In genomic region chr1:155113450-155113985, GRCh38 we compare ENCODE assay signal across 26 cellular contexts. TPM values are rescaled to one million over a fixed set of nuclear protein-coding genes. Genes with fewer than 3 reads are reported as not detected.
"Had no signal": no experiment of that assay in that cellular context is flagged by ENCODE, and none has a peak within 500 bp of the region (broad histone marks: within the 10 kb centered on the region; RNA-seq: fewer than 3 reads in every experiment).

No MANE protein-coding gene starts in this region.

- DNase-seq: activated CD4-positive, alpha-beta memory T cell treated with anti-CD3 and anti-CD28 coated beads for 36 hours; activated CD4-positive, alpha-beta T cell treated with anti-CD3 and anti-CD28 coated beads for 48 hours; activated effector memory CD4-positive, alpha-beta T cell treated with Interleukin-2 at 50 U/mL for 16 hours; activated naive CD4-positive, alpha-beta T cell treated with anti-CD3 and anti-CD28 coated beads for 36 hours; activated T-cell treated with anti-CD3 and anti-CD28 coated beads, Interleukin-2, amount 50 U/mL, for 72 hours; amygdala; colonic mucosa; dorsolateral prefrontal cortex; esophagus squamous epithelium; gastrocnemius medialis; heart left ventricle; left ventricle myocardium superior; mammary epithelial cell; naive thymus-derived CD8-positive, alpha-beta T cell; stimulated activated CD4-positive, alpha-beta T cell treated with anti-CD3 and anti-CD28 coated beads, Interleukin-15, amount 100 ng/mL, for 24 hours; stomach; transverse colon had no signal

- H3K9me3 ChIP-seq: colonic mucosa, esophagus squamous epithelium, gastrocnemius medialis, heart left ventricle, stomach, suprapubic skin, transverse colon, vagina had no signal

- ATAC-seq: activated T-cell treated with anti-CD3 and anti-CD28 coated beads, Interleukin-2, amount 50 U/mL, for 72 hours; gastrocnemius medialis; heart left ventricle; left ventricle myocardium superior; sciatic nerve; stimulated activated memory B cell treated with anti-CD40 and anti-IgM and Interleukin-4, amounts not matched to agents 10 μg/mL and 1 μg/mL and 100 μg/mL, for 72 hours had no signal

- H3K27me3 ChIP-seq: colonic mucosa, dorsolateral prefrontal cortex, esophagus squamous epithelium, heart left ventricle, suprapubic skin, transverse colon, vagina had no signal

- H3K27ac ChIP-seq: colonic mucosa, dorsolateral prefrontal cortex, esophagus squamous epithelium, gastrocnemius medialis, heart left ventricle, neural progenitor cell, stomach, suprapubic skin, transverse colon, vagina had no signal

- H3K9me3 Mint-ChIP-seq: activated CD4-positive, alpha-beta memory T cell treated with anti-CD3 and anti-CD28 coated beads for 36 hours; activated naive CD4-positive, alpha-beta T cell treated with anti-CD3 and anti-CD28 coated beads for 36 hours; activated T-cell treated with anti-CD3 and anti-CD28 coated beads, Interleukin-2, amount 50 U/mL, for 72 hours; mesothelial cell of epicardium; naive thymus-derived CD8-positive, alpha-beta T cell; neural progenitor cell; stimulated activated memory B cell treated with anti-CD40 and anti-IgM and Interleukin-4, amounts not matched to agents 10 μg/mL and 1 μg/mL and 100 μg/mL, for 72 hours had no signal

- H3K4me3 Mint-ChIP-seq: activated CD4-positive, alpha-beta memory T cell treated with anti-CD3 and anti-CD28 coated beads for 36 hours; activated naive CD4-positive, alpha-beta T cell treated with anti-CD3 and anti-CD28 coated beads for 36 hours; activated T-cell treated with anti-CD3 and anti-CD28 coated beads, Interleukin-2, amount 50 U/mL, for 72 hours; mesothelial cell of epicardium; naive thymus-derived CD8-positive, alpha-beta T cell; neural progenitor cell; stimulated activated memory B cell treated with anti-CD40 and anti-IgM and Interleukin-4, amounts not matched to agents 10 μg/mL and 1 μg/mL and 100 μg/mL, for 72 hours had no signal

- H3K36me3 ChIP-seq: colonic mucosa, esophagus squamous epithelium, gastrocnemius medialis, heart left ventricle, neural progenitor cell, stomach, suprapubic skin, transverse colon, vagina had no signal

- H3K36me3 Mint-ChIP-seq: activated CD4-positive, alpha-beta memory T cell treated with anti-CD3 and anti-CD28 coated beads for 36 hours; mesothelial cell of epicardium; naive thymus-derived CD8-positive, alpha-beta T cell; neural progenitor cell; stimulated activated memory B cell treated with anti-CD40 and anti-IgM and Interleukin-4, amounts not matched to agents 10 μg/mL and 1 μg/mL and 100 μg/mL, for 72 hours had no signal

- H3K4me1 Mint-ChIP-seq: naive thymus-derived CD8-positive, alpha-beta T cell; stimulated activated memory B cell treated with anti-CD40 and anti-IgM and Interleukin-4, amounts not matched to agents 10 μg/mL and 1 μg/mL and 100 μg/mL, for 72 hours had no signal

- H3K27ac Mint-ChIP-seq: activated CD4-positive, alpha-beta memory T cell treated with anti-CD3 and anti-CD28 coated beads for 36 hours; activated naive CD4-positive, alpha-beta T cell treated with anti-CD3 and anti-CD28 coated beads for 36 hours; activated T-cell treated with anti-CD3 and anti-CD28 coated beads, Interleukin-2, amount 50 U/mL, for 72 hours; mesothelial cell of epicardium; naive thymus-derived CD8-positive, alpha-beta T cell; neural progenitor cell; stimulated activated memory B cell treated with anti-CD40 and anti-IgM and Interleukin-4, amounts not matched to agents 10 μg/mL and 1 μg/mL and 100 μg/mL, for 72 hours had no signal

- H2AFZ ChIP-seq: neural progenitor cell had no signal

- H3K4me3 ChIP-seq: colonic mucosa, dorsolateral prefrontal cortex, esophagus squamous epithelium, gastrocnemius medialis, heart left ventricle, neural progenitor cell, smooth muscle cell, stomach, suprapubic skin, transverse colon, vagina had no signal

- H3K4me1 ChIP-seq: colonic mucosa, esophagus squamous epithelium, gastrocnemius medialis, heart left ventricle, neural progenitor cell, stomach, suprapubic skin, vagina had no signal

- H3K9ac ChIP-seq: neural progenitor cell had no signal

- FAIRE-seq: bronchial epithelial cell, islet of Langerhans had no signal

- H3K27me3 Mint-ChIP-seq: activated CD4-positive, alpha-beta memory T cell treated with anti-CD3 and anti-CD28 coated beads for 36 hours had no signal

- H3K4me2 ChIP-seq: neural progenitor cell, smooth muscle cell had no signal

RNA-seq across cellular contexts. Expression of gene EFNA3, which starts 34.9 kb away (rescaled TPM):
- total RNA-seq: stomach had no signal
